Comparison of ENCODE assay signal across 8 cellular contexts in genomic region chrX:109709129-109709631, GRCh38. TPM values are rescaled to one million over a fixed set of nuclear protein-coding genes. Genes with fewer than 3 reads are reported as not detected.
DNase-seq lines count a peak whose midpoint lies in the region; ATAC-seq, FAIRE-seq and TF ChIP-seq lines count a peak whose summit lies in the region.

No MANE protein-coding gene starts in this region.

- FAIRE-seq in HTR-8/SVneo (lab: Jason Lieb, UNC): no peak

- peaks cover 93% of the 10 kb centered on the region for H3K79me2 ChIP-seq in osteoblast (ENCODE audit: insufficient read depth, low read length)

- H3K36me3 ChIP-seq in GM06990 (ENCODE audit: control insufficient read depth, insufficient read depth, low read length): no peaks in the 10 kb centered on the region; the same call in 1 of the 2 replicates
- no peaks in the 10 kb centered on the region for H3K36me3 ChIP-seq in brain microvascular endothelial cell (replicated peaks)
- no peaks in the 10 kb centered on the region for H3K36me3 ChIP-seq in osteoblast (ENCODE audit: insufficient read depth, low read length)

- in situ Hi-C loops in KBM-7 (cut with MboI; ENCODE audit: low pct_unique_long_range_greater_than_20kb, low sequenced_read_pairs): no loop called here
- in situ Hi-C loops in brain microvascular endothelial cell (cut with HindIII; ENCODE audit: low pct_ligation_motif_present, low sequenced_read_pairs): no loop called here

- peak; percentile 53 for DNase-seq in GM06990 (ENCODE audit: extremely low read depth, insufficient read length)
- peak; percentile 61 for DNase-seq in KBM-7
- DNase-seq in brain microvascular endothelial cell: no peak
- no peak for DNase-seq in osteoblast (ENCODE audit: insufficient read length, low spot score, missing footprints)
- DNase-seq in HT-29 (ENCODE audit: low spot score): no peak
- no peak for DNase-seq in HTR-8/SVneo (ENCODE audit: insufficient read length, low spot score)
- no peak for DNase-seq in NCI-H524 treated with DMSO at 0.1 percent for 48 hours (lab: John Stamatoyannopoulos, UW)

- no peak for TF ChIP-seq CTCF in GM06990 (IDR thresholded peaks at IDR 0.05; ENCODE audit: insufficient read depth, low read length, poor library complexity, severe bottlenecking)
- TF ChIP-seq CTCF in brain microvascular endothelial cell (IDR thresholded peaks at IDR 0.05; ENCODE audit: low read depth, low read length, missing control alignments): no peak
- no peak for TF ChIP-seq CTCF in osteoblast (IDR thresholded peaks at IDR 0.05; ENCODE audit: extremely low read depth, low read depth, low read length)

- H3K4me3 ChIP-seq in GM06990 (replicated peaks; ENCODE audit: low read depth, low read length) (no peak overlapping the region), brain microvascular endothelial cell (ENCODE audit: low read depth, low read length) (no peak overlapping the region), osteoblast (ENCODE audit: insufficient read depth, low read length) (no peak overlapping the region)

- no peak overlapping the region for H2AFZ ChIP-seq in osteoblast (ENCODE audit: low read length)

- H3K27ac ChIP-seq in brain microvascular endothelial cell: peak overlapping the region; percentile 46
- peak overlapping the region; percentile 68 for H3K27ac ChIP-seq in osteoblast (ENCODE audit: low read depth, low read length)

- H3K4me2 ChIP-seq in osteoblast (ENCODE audit: insufficient read depth, low read length): peak overlapping the region; percentile 63

- H3K4me1 ChIP-seq in osteoblast (ENCODE audit: insufficient read depth, low read length): peaks cover 37% of the 10 kb centered on the region

- H3K27me3 ChIP-seq in GM06990 (replicated peaks; ENCODE audit: control insufficient read depth, insufficient read depth, low read length) (no peaks in the 10 kb centered on the region), brain microvascular endothelial cell (replicated peaks) (no peaks in the 10 kb centered on the region), osteoblast (ENCODE audit: insufficient read depth, low read length) (peaks cover 6% of the 10 kb centered on the region)

- H3K9me3 ChIP-seq in osteoblast (ENCODE audit: low read depth, low read length): no peaks in the 10 kb centered on the region

- peak; percentile 65 for ATAC-seq in GM21526 (IDR thresholded peaks at IDR 0.05; ENCODE audit: low FRiP score, unreplicated experiment)

- peaks cover 20% of the 10 kb centered on the region for H4K20me1 ChIP-seq in osteoblast (ENCODE audit: insufficient read depth, low read length)

RNA-seq across cellular contexts. Expression of gene ACSL4, which starts 23.9 kb away (rescaled TPM):
- total RNA-seq in osteoblast: 96.9 and 117 TPM in 2 replicates
- 30.2 and 37.8 TPM in 2 replicates for total RNA-seq in HT-29 (2014; rRNA removed; shearing (Covaris generic))

Comparison
In these comparisons a context has a peak if more than half of its experiments do, and no peak if none do; other contexts are left out.
1. DNase-seq: peak in GM06990 (single experiment) and KBM-7 (single experiment); none in brain microvascular endothelial cell (single experiment), osteoblast (single experiment), HT-29 (single experiment), HTR-8/SVneo (single experiment) and NCI-H524 treated with DMSO at 0.1 percent for 48 hours (single experiment).